ENCODE assay signal across 23 cellular contexts in genomic region chr3:182803006-182803405, GRCh38. TPM values are rescaled to one million over a fixed set of nuclear protein-coding genes. Genes with fewer than 3 reads are reported as not detected.
DNase-seq lines count a peak whose midpoint lies in the region; ATAC-seq and TF ChIP-seq lines count a peak whose summit lies in the region.
"Had no signal": no experiment of that assay in that cellular context is flagged by ENCODE, and none has a peak within 500 bp of the region (broad histone marks: within the 10 kb centered on the region; RNA-seq: fewer than 3 reads in every experiment).

No MANE protein-coding gene starts in this region.

- peaks cover 100% of the 10 kb centered on the region for H3K79me2 ChIP-seq in MM.1S (ENCODE audit: low read length)

- no peak overlapping the region for H3K4me2 ChIP-seq in MM.1S (ENCODE audit: low read depth, low read length)
- H3K4me2 ChIP-seq: smooth muscle cell had no signal

- H3K4me1 ChIP-seq in adipocyte (ENCODE audit: control insufficient read depth, insufficient read depth, low read length) (peaks cover 35% of the 10 kb centered on the region), lower lobe of right lung (peaks cover 36% of the 10 kb centered on the region), MM.1S (ENCODE audit: low read length) (no peaks in the 10 kb centered on the region)

- H4K20me1 ChIP-seq in MM.1S (ENCODE audit: insufficient read depth, low read length), result peaks cover 58% of the 10 kb centered on the region

- H3K4me3 Mint-ChIP-seq in CD14-positive monocyte, result no peak overlapping the region
- H3K4me3 Mint-ChIP-seq: activated naive CD8-positive, alpha-beta T cell treated with anti-CD3 and anti-CD28 coated beads for 36 hours had no signal

- no peaks in the 10 kb centered on the region for H3K9me3 ChIP-seq in adipocyte (ENCODE audit: control insufficient read depth, low read length)
- no peaks in the 10 kb centered on the region for H3K9me3 ChIP-seq in lower lobe of right lung
- H3K9me3 ChIP-seq in MM.1S (replicated peaks; ENCODE audit: insufficient read depth, low read length), result no peaks in the 10 kb centered on the region
- H3K9me3 ChIP-seq: gastrocnemius medialis, psoas muscle, vagina had no signal

- H3K36me3 Mint-ChIP-seq in CD14-positive monocyte, result peaks cover 7 to 10% of the 10 kb centered on the region in 2 donors

- peaks cover 34% of the 10 kb centered on the region for H3K4me1 Mint-ChIP-seq in CD14-positive monocyte

- DNase-seq in CD14-positive monocyte (ENCODE audit: low spot score), result no peak
- DNase-seq in MV-4-11 (lab: John Stamatoyannopoulos, UW), result peak; percentile 74
- DNase-seq in adipocyte (ENCODE audit: low read depth), result no peak
- DNase-seq in lower lobe of right lung, result no peak
- DNase-seq in EL, result no peak
- no peak for DNase-seq in MM.1S
- no peak for DNase-seq in HK-2 (ENCODE audit: unreplicated experiment)
- no peak for DNase-seq in stimulated activated CD4-positive, alpha-beta T cell treated with anti-CD3 and anti-CD28 coated beads, Interleukin-1b, Interleukin-23, amount 100 ng/mL, for 48 hours
- DNase-seq: activated CD8-positive, alpha-beta memory T cell treated with anti-CD3 and anti-CD28 coated beads for 24 hours; activated naive CD8-positive, alpha-beta T cell treated with anti-CD3 and anti-CD28 coated beads for 36 hours; activated T-cell treated with anti-CD3 and anti-CD28 coated beads, Interleukin-2, amount 50 U/mL, for 72 hours; brain microvascular endothelial cell; CD8-positive, alpha-beta memory T cell; DMS53; gastrocnemius medialis; kidney; NCI-H1417 treated with DMSO at 0.1 percent for 48 hours; NCI-H526 treated with DMSO at 0.1 percent for 48 hours; psoas muscle; substantia nigra; T-helper 9 cell had no signal

- no peak overlapping the region for H2AFZ ChIP-seq in MM.1S (ENCODE audit: low read length)

- H3K27ac ChIP-seq in lower lobe of right lung, result peak overlapping the region; percentile 26
- H3K27ac ChIP-seq in MM.1S (ENCODE audit: low read length), result no peak overlapping the region
- H3K27ac ChIP-seq: brain microvascular endothelial cell, psoas muscle, vagina had no signal

- H3K36me3 ChIP-seq in adipocyte (ENCODE audit: control insufficient read depth, insufficient read depth, low read length, severe bottlenecking) (no peaks in the 10 kb centered on the region), lower lobe of right lung (no peaks in the 10 kb centered on the region), MM.1S (replicated peaks; ENCODE audit: insufficient read depth, low read length) (no peaks in the 10 kb centered on the region)
- H3K36me3 ChIP-seq: brain microvascular endothelial cell, gastrocnemius medialis, vagina had no signal

- ATAC-seq in lower lobe of right lung, result peak; percentile 77 to 83

- H3K4me3 ChIP-seq in adipocyte (ENCODE audit: low read length) (peak overlapping the region; percentile 25), lower lobe of right lung (no peak overlapping the region), MM.1S (ENCODE audit: low read length) (no peak overlapping the region)
- H3K4me3 ChIP-seq: gastrocnemius medialis, psoas muscle, smooth muscle cell, vagina had no signal

- intact Hi-C loops in CD14-positive monocyte (cut with micrococcal nuclease) (no loop called here), lower lobe of right lung (cut with DNase I) (no loop called here)

- no peaks in the 10 kb centered on the region for H3K9me3 Mint-ChIP-seq in CD14-positive monocyte
- H3K9me3 Mint-ChIP-seq: activated naive CD8-positive, alpha-beta T cell treated with anti-CD3 and anti-CD28 coated beads for 36 hours; activated T-cell treated with anti-CD3 and anti-CD28 coated beads, Interleukin-2, amount 50 U/mL, for 72 hours; CD8-positive, alpha-beta memory T cell had no signal

- no peaks in the 10 kb centered on the region for H3K27me3 ChIP-seq in adipocyte (replicated peaks; ENCODE audit: control insufficient read depth, insufficient read depth, low read length)
- no peaks in the 10 kb centered on the region for H3K27me3 ChIP-seq in lower lobe of right lung (ENCODE audit: low read depth)
- no peaks in the 10 kb centered on the region for H3K27me3 ChIP-seq in MM.1S (replicated peaks; ENCODE audit: insufficient read depth, low read length)
- H3K27me3 ChIP-seq: brain microvascular endothelial cell, gastrocnemius medialis, vagina had no signal

- H3K27ac Mint-ChIP-seq in CD14-positive monocyte, result peak overlapping the region; percentile 89 to 96 (median 94)
- H3K27ac Mint-ChIP-seq: activated naive CD8-positive, alpha-beta T cell treated with anti-CD3 and anti-CD28 coated beads for 36 hours had no signal

- H3K9me2 ChIP-seq in MM.1S (replicated peaks; ENCODE audit: insufficient read depth, low read length), result no peaks in the 10 kb centered on the region

- no peaks in the 10 kb centered on the region for H3K27me3 Mint-ChIP-seq in CD14-positive monocyte (ENCODE audit: low read depth in 3 of 3)
- H3K27me3 Mint-ChIP-seq: activated naive CD8-positive, alpha-beta T cell treated with anti-CD3 and anti-CD28 coated beads for 36 hours; CD8-positive, alpha-beta memory T cell had no signal

- TF ChIP-seq CTCF in CD14-positive monocyte (IDR thresholded peaks at IDR 0.05), result no peak
- TF ChIP-seq CTCF in lower lobe of right lung (IDR thresholded peaks at IDR 0.05), result no peak
- TF ChIP-seq CTCF in MM.1S (IDR thresholded peaks at IDR 0.05; ENCODE audit: low read length), result no peak

- H3K9ac ChIP-seq in adipocyte (ENCODE audit: low read length) (peak overlapping the region; percentile 55), MM.1S (ENCODE audit: low read length) (no peak overlapping the region)

- H3F3A ChIP-seq in MM.1S (ENCODE audit: insufficient read depth, low read length), result no peaks in the 10 kb centered on the region; the same call in 1 of the 2 replicates

RNA-seq across cellular contexts. Expression of gene ATP11B, which starts 9.7 kb away (rescaled TPM):
- polyA plus RNA-seq in CD14-positive monocyte, result 10 to 100 TPM; 11.1 to 25.1 TPM
- total RNA-seq in lower lobe of right lung, result 69.1 TPM
